ENCODE assay signal across 25 cellular contexts in genomic region chr2:229768235-229768634, GRCh38. TPM values are rescaled to one million over a fixed set of nuclear protein-coding genes. Genes with fewer than 3 reads are reported as not detected.
"Had no signal": no experiment of that assay in that cellular context is flagged by ENCODE, and none has a peak within 500 bp of the region (broad histone marks: within the 10 kb centered on the region; RNA-seq: fewer than 3 reads in every experiment).

No MANE protein-coding gene starts in this region.

- H3K4me1 ChIP-seq: foreskin keratinocyte, tibial artery, upper lobe of left lung, uterus had no signal

- H3K4me3 ChIP-seq: dorsolateral prefrontal cortex, esophagus muscularis mucosa, hepatocyte, ovary, smooth muscle cell, tibial artery, upper lobe of left lung, uterus had no signal

- H3K9me3 ChIP-seq: esophagus muscularis mucosa, ovary, tibial artery, upper lobe of left lung, uterus had no signal

- H3K4me1 Mint-ChIP-seq: naive B cell; stimulated activated memory B cell treated with anti-CD40 and anti-IgM and Interleukin-4, amounts not matched to agents 10 μg/mL and 1 μg/mL and 100 μg/mL, for 72 hours had no signal

- H3K4me3 Mint-ChIP-seq: naive B cell; neural crest cell; stimulated activated memory B cell treated with anti-CD40 and anti-IgM and Interleukin-4, amounts not matched to agents 10 μg/mL and 1 μg/mL and 100 μg/mL, for 72 hours; stimulated activated naive CD8-positive, alpha-beta T cell treated with anti-CD3 and anti-CD28 coated beads, Interleukin-15, Interleukin-2, amounts not matched to agents 100 ng/mL and 50 ng/mL, for 24 hours had no signal

- H3K27ac ChIP-seq: dorsolateral prefrontal cortex, epithelial cell of prostate, esophagus muscularis mucosa, foreskin keratinocyte, hepatocyte, ovary, tibial artery, upper lobe of left lung, uterus had no signal

- DNase-seq: cortex of kidney; dorsolateral prefrontal cortex; effector CD8-positive, alpha-beta T cell; foreskin keratinocyte; head of caudate nucleus; kidney; left cardiac atrium; mesendoderm; naive B cell; nucleus accumbens; ovary; right cardiac atrium; stimulated activated CD4-positive, alpha-beta T cell treated with anti-CD3 and anti-CD28 coated beads, Interleukin-4, amount 100 ng/mL, for 1 hour; stimulated activated CD8-positive, alpha-beta memory T cell treated with anti-CD3 and anti-CD28 coated beads, Interleukin-4, amount 100 ng/mL, for 48 hours; tibial artery; upper lobe of left lung; uterus had no signal

- H3K27ac Mint-ChIP-seq: stimulated activated memory B cell treated with anti-CD40 and anti-IgM and Interleukin-4, amounts not matched to agents 10 μg/mL and 1 μg/mL and 100 μg/mL, for 72 hours; stimulated activated naive CD8-positive, alpha-beta T cell treated with anti-CD3 and anti-CD28 coated beads, Interleukin-15, Interleukin-2, amounts not matched to agents 100 ng/mL and 50 ng/mL, for 24 hours had no signal

- H3K27me3 Mint-ChIP-seq: naive B cell; stimulated activated memory B cell treated with anti-CD40 and anti-IgM and Interleukin-4, amounts not matched to agents 10 μg/mL and 1 μg/mL and 100 μg/mL, for 72 hours; stimulated activated naive CD8-positive, alpha-beta T cell treated with anti-CD3 and anti-CD28 coated beads, Interleukin-15, Interleukin-2, amounts not matched to agents 100 ng/mL and 50 ng/mL, for 24 hours had no signal

- H3K27me3 ChIP-seq: dorsolateral prefrontal cortex, esophagus muscularis mucosa, foreskin keratinocyte, hepatocyte, ovary, tibial artery, upper lobe of left lung, uterus had no signal

- H3K36me3 ChIP-seq: ovary, uterus had no signal

- H3K9me3 Mint-ChIP-seq: naive B cell; neural crest cell; stimulated activated memory B cell treated with anti-CD40 and anti-IgM and Interleukin-4, amounts not matched to agents 10 μg/mL and 1 μg/mL and 100 μg/mL, for 72 hours; stimulated activated naive CD8-positive, alpha-beta T cell treated with anti-CD3 and anti-CD28 coated beads, Interleukin-15, Interleukin-2, amounts not matched to agents 100 ng/mL and 50 ng/mL, for 24 hours had no signal

RNA-seq across cellular contexts. Expression of gene DNER, which starts 53.9 kb away (rescaled TPM):
- total RNA-seq: liver had no signal
- polyA plus RNA-seq: hepatocyte had no signal
